9 cellular contexts compared by ENCODE assay signal in genomic region chr2:71417300-71418202, GRCh38.
DNase-seq lines count a peak whose midpoint lies in the region; ATAC-seq and TF ChIP-seq lines count a peak whose summit lies in the region.
"Had no signal": no experiment of that assay in that cellular context is flagged by ENCODE, and none has a peak within 500 bp of the region (broad histone marks: within the 10 kb centered on the region; RNA-seq: fewer than 3 reads in every experiment).

No MANE protein-coding gene starts in this region.

- ATAC-seq in stimulated activated naive CD8-positive, alpha-beta T cell treated with anti-CD3 and anti-CD28 coated beads, Interleukin-15, Interleukin-2, amounts not matched to agents 100 U/mL and 50 U/mL, for 24 hours: no peak
- ATAC-seq in memory B cell (ENCODE audit: low read depth) (peak; percentile 32), GM18858 (IDR thresholded peaks at IDR 0.05; ENCODE audit: unreplicated experiment) (no peak), HG03457 (IDR thresholded peaks at IDR 0.05; ENCODE audit: unreplicated experiment) (no peak), GM19328 (IDR thresholded peaks at IDR 0.05; ENCODE audit: unreplicated experiment) (no peak), HG03196 (IDR thresholded peaks at IDR 0.05; ENCODE audit: unreplicated experiment) (no peak)

- peaks cover 15% of the 10 kb centered on the region for H3K36me3 Mint-ChIP-seq in stimulated activated naive CD8-positive, alpha-beta T cell treated with anti-CD3 and anti-CD28 coated beads, Interleukin-15, Interleukin-2, amounts not matched to agents 100 ng/mL and 50 ng/mL, for 24 hours (ENCODE audit: low read depth)
- H3K36me3 Mint-ChIP-seq in memory B cell: peaks cover 2% of the 10 kb centered on the region

- no peaks in the 10 kb centered on the region for H3K9me3 Mint-ChIP-seq in stimulated activated naive CD8-positive, alpha-beta T cell treated with anti-CD3 and anti-CD28 coated beads, Interleukin-15, Interleukin-2, amounts not matched to agents 100 ng/mL and 50 ng/mL, for 24 hours
- H3K9me3 Mint-ChIP-seq in memory B cell: no peaks in the 10 kb centered on the region

- peaks cover 10% of the 10 kb centered on the region for H3K4me1 Mint-ChIP-seq in stimulated activated naive CD8-positive, alpha-beta T cell treated with anti-CD3 and anti-CD28 coated beads, Interleukin-15, Interleukin-2, amounts not matched to agents 100 ng/mL and 50 ng/mL, for 24 hours (ENCODE audit: low read depth)
- peaks cover 2% of the 10 kb centered on the region for H3K4me1 Mint-ChIP-seq in memory B cell

- TF ChIP-seq CTCF in astrocyte of the spinal cord (IDR thresholded peaks at IDR 0.05; ENCODE audit: low read depth, low read length): no peak

- peak overlapping the region; percentile 76 for H3K27ac Mint-ChIP-seq in stimulated activated naive CD8-positive, alpha-beta T cell treated with anti-CD3 and anti-CD28 coated beads, Interleukin-15, Interleukin-2, amounts not matched to agents 100 ng/mL and 50 ng/mL, for 24 hours
- peak overlapping the region; percentile 93 for H3K27ac Mint-ChIP-seq in memory B cell

- H3K4me3 Mint-ChIP-seq in stimulated activated naive CD8-positive, alpha-beta T cell treated with anti-CD3 and anti-CD28 coated beads, Interleukin-15, Interleukin-2, amounts not matched to agents 100 ng/mL and 50 ng/mL, for 24 hours: peak overlapping the region; percentile 79
- peak overlapping the region; percentile 90 for H3K4me3 Mint-ChIP-seq in memory B cell

- peak overlapping the region; percentile 4 for H3K4me3 ChIP-seq in astrocyte of the spinal cord (ENCODE audit: low read depth, low read length)
- H3K4me3 ChIP-seq: lung had no signal

- no peak for DNase-seq in stimulated activated naive CD8-positive, alpha-beta T cell treated with anti-CD3 and anti-CD28 coated beads, Interleukin-15, Interleukin-2, amounts not matched to agents 100 U/mL and 50 U/mL, for 24 hours
- DNase-seq in astrocyte of the spinal cord (ENCODE audit: low read depth, low spot score): peak; percentile 8
- no peak for DNase-seq in memory B cell (ENCODE audit: low spot score in 2 of 2)

- in situ Hi-C loops in astrocyte of the spinal cord (cut with HindIII; ENCODE audit: low sequenced_read_pairs): no loop called here

- H3K27me3 Mint-ChIP-seq in stimulated activated naive CD8-positive, alpha-beta T cell treated with anti-CD3 and anti-CD28 coated beads, Interleukin-15, Interleukin-2, amounts not matched to agents 100 ng/mL and 50 ng/mL, for 24 hours: no peaks in the 10 kb centered on the region
- H3K27me3 Mint-ChIP-seq in memory B cell: no peaks in the 10 kb centered on the region
